ENCODE assay signal across 25 cellular contexts in genomic region chr13:105799155-105799554, GRCh38.
"Had no signal": no experiment of that assay in that cellular context is flagged by ENCODE, and none has a peak within 500 bp of the region (broad histone marks: within the 10 kb centered on the region; RNA-seq: fewer than 3 reads in every experiment).

No MANE protein-coding gene starts in this region.

- H2AFZ ChIP-seq: hepatocyte had no signal

- H3K4me2 ChIP-seq: hepatocyte had no signal

- H3K9me3 ChIP-seq: colonic mucosa, esophagus squamous epithelium, gastroesophageal sphincter, heart left ventricle, left lung, lower lobe of right lung, mucosa of descending colon had no signal

- H3K4me1 ChIP-seq: colonic mucosa, esophagus squamous epithelium, foreskin keratinocyte, gastroesophageal sphincter, heart left ventricle, left lung, lower lobe of right lung had no signal

- H3K27me3 ChIP-seq: colonic mucosa, esophagus squamous epithelium, foreskin keratinocyte, gastroesophageal sphincter, heart left ventricle, hepatocyte, left lung had no signal

- H3K79me2 ChIP-seq: hepatocyte had no signal

- H3K27ac ChIP-seq: colonic mucosa, epithelial cell of prostate, esophagus squamous epithelium, foreskin keratinocyte, gastroesophageal sphincter, heart left ventricle, hepatocyte, left lung, lower lobe of right lung had no signal

- FAIRE-seq: endometrium, frontal cortex, kidney had no signal

- DNase-seq: colonic mucosa; cortex of kidney; effector CD8-positive, alpha-beta T cell; effector memory CD8-positive, alpha-beta T cell; endodermal cell; erythroblast; esophagus squamous epithelium; foreskin keratinocyte; heart left ventricle; hypothalamus; immature natural killer cell; islet precursor cell; kidney; kidney glomerular epithelial cell; left lung; left ventricle myocardium superior; lower lobe of right lung; mucosa of descending colon; naive B cell had no signal

- ATAC-seq: effector memory CD8-positive, alpha-beta T cell; esophagus mucosa; foreskin keratinocyte; gastroesophageal sphincter; heart left ventricle; left lung; left ventricle myocardium superior; lower lobe of right lung; mucosa of descending colon had no signal

- H3K36me3 ChIP-seq: colonic mucosa, esophagus squamous epithelium, gastroesophageal sphincter, heart left ventricle, left lung, lower lobe of right lung had no signal

- H3K4me3 ChIP-seq: colonic mucosa, esophagus squamous epithelium, gastroesophageal sphincter, heart left ventricle, hepatocyte, left lung, lower lobe of right lung, mucosa of descending colon had no signal
